8 cellular contexts compared by ENCODE assay signal in genomic region chr9:136576269-136576626, GRCh38. TPM values are rescaled to one million over a fixed set of nuclear protein-coding genes. Genes with fewer than 3 reads are reported as not detected.
DNase-seq lines count a peak whose midpoint lies in the region; ATAC-seq and TF ChIP-seq lines count a peak whose summit lies in the region.

No MANE protein-coding gene starts in this region.

- H3K27ac ChIP-seq in neural progenitor cell: no peak overlapping the region

- no peaks in the 10 kb centered on the region for H3K9me3 ChIP-seq in neural progenitor cell (ENCODE audit: low read depth)

- H3K27me3 Mint-ChIP-seq in chondrocyte (ENCODE audit: low read depth) (no peaks in the 10 kb centered on the region), neural progenitor cell (ENCODE audit: insufficient read depth, low read depth) (peaks cover 16% of the 10 kb centered on the region), glutamatergic neuron (ENCODE audit: unreplicated experiment) (peaks cover 8% of the 10 kb centered on the region)

- no peaks in the 10 kb centered on the region for H3K9me3 Mint-ChIP-seq in chondrocyte (ENCODE audit: low read depth)
- no peaks in the 10 kb centered on the region for H3K9me3 Mint-ChIP-seq in neural progenitor cell
- peaks cover 14% of the 10 kb centered on the region for H3K9me3 Mint-ChIP-seq in glutamatergic neuron (ENCODE audit: unreplicated experiment)

- peaks cover 48% of the 10 kb centered on the region for H3F3A ChIP-seq in neural progenitor cell (ENCODE audit: low read depth)

- H3K27ac Mint-ChIP-seq in chondrocyte (ENCODE audit: unreplicated experiment) (peak overlapping the region; percentile 76), neural progenitor cell (peak overlapping the region; percentile 92), glutamatergic neuron (ENCODE audit: unreplicated experiment) (no peak overlapping the region)

- H2AFZ ChIP-seq in neural progenitor cell (replicated peaks): no peak overlapping the region

- no peak overlapping the region for H3K4me2 ChIP-seq in neural progenitor cell

- no peak overlapping the region for H3K4me3 ChIP-seq in neural progenitor cell

- no peak for TF ChIP-seq CTCF in chondrocyte (IDR thresholded peaks at IDR 0.05)
- no peak for TF ChIP-seq CTCF in neural progenitor cell (IDR thresholded peaks at IDR 0.05)
- TF ChIP-seq CTCF in glutamatergic neuron (IDR thresholded peaks at IDR 0.05; ENCODE audit: partially characterized antibody, unreplicated experiment): no peak

- no peaks in the 10 kb centered on the region for H4K20me1 ChIP-seq in neural progenitor cell (ENCODE audit: low read depth)

- ATAC-seq in GM18870 (IDR thresholded peaks at IDR 0.05; ENCODE audit: unreplicated experiment): no peak

- H3K4me1 Mint-ChIP-seq in chondrocyte (ENCODE audit: low read depth) (peaks cover 44% of the 10 kb centered on the region), neural progenitor cell (peaks cover 47% of the 10 kb centered on the region), glutamatergic neuron (ENCODE audit: low read depth, unreplicated experiment) (peaks cover 10% of the 10 kb centered on the region)

- no peaks in the 10 kb centered on the region for H3K36me3 ChIP-seq in neural progenitor cell

- H3K9ac ChIP-seq in neural progenitor cell: no peak overlapping the region

- H3K4me3 Mint-ChIP-seq in chondrocyte (ENCODE audit: unreplicated experiment) (no peak overlapping the region), neural progenitor cell (peak overlapping the region; percentile 46), glutamatergic neuron (ENCODE audit: unreplicated experiment) (no peak overlapping the region)

- H3K36me3 Mint-ChIP-seq in chondrocyte (ENCODE audit: low read depth) (no peaks in the 10 kb centered on the region), neural progenitor cell (no peaks in the 10 kb centered on the region), glutamatergic neuron (ENCODE audit: unreplicated experiment) (peaks cover 5% of the 10 kb centered on the region)

- no peaks in the 10 kb centered on the region for H3K79me2 ChIP-seq in neural progenitor cell (ENCODE audit: low read depth)

- peaks cover 34% of the 10 kb centered on the region for H3K4me1 ChIP-seq in neural progenitor cell

- in situ Hi-C loops in Caki2 (cut with HindIII; ENCODE audit: low pct_unique_long_range_greater_than_20kb, low sequenced_read_pairs): no loop called here

- no peaks in the 10 kb centered on the region for H3K27me3 ChIP-seq in neural progenitor cell

- DNase-seq in Caki2 (ENCODE audit: low read depth): peak; percentile 70
- DNase-seq in LHCN-M2 (ENCODE audit: low read depth): peak; percentile 15
- no peak for DNase-seq in chondrocyte (ENCODE audit: low spot score)
- no peak for DNase-seq in neural progenitor cell (ENCODE audit: low spot score)
- no peak for DNase-seq in stimulated activated naive CD4-positive, alpha-beta T cell (lab: John Stamatoyannopoulos, UW)
- no peak for DNase-seq in SHP77 treated with DMSO at 0.1 percent for 48 hours (lab: John Stamatoyannopoulos, UW)
- no peak for DNase-seq in glutamatergic neuron

RNA-seq across cellular contexts. Expression of gene NOTCH1, which starts 30.4 kb away (rescaled TPM):
- 7.2 and 7.9 TPM in 2 replicates for total RNA-seq in Caki2 (2014; rRNA removed; shearing (Covaris generic); ENCODE audit: low replicate concordance)
- total RNA-seq in LHCN-M2 (2014; rRNA removed) (9.1 and 10.8 TPM in 2 replicates), chondrocyte (11.6 to 28.7 TPM (median 27.5 TPM) in 3 replicates), neural progenitor cell (ENCODE audit: low replicate concordance) (11.7 and 32.4 TPM in 2 replicates), glutamatergic neuron (ENCODE audit: unreplicated experiment) (64.2 TPM)
- 3.7 TPM for polyA plus RNA-seq in LHCN-M2 (2012)

Comparison
In these comparisons a context has a peak if more than half of its experiments do, and no peak if none do; other contexts are left out.
1. DNase-seq: peak in Caki2 (single experiment) and LHCN-M2 (single experiment); none in chondrocyte (single experiment), neural progenitor cell (single experiment), stimulated activated naive CD4-positive, alpha-beta T cell (0 of 6), SHP77 treated with DMSO at 0.1 percent for 48 hours (single experiment) and glutamatergic neuron (single experiment).